In genomic region chr11:72283947-72284346, GRCh38 we compare ENCODE assay signal across 10 cellular contexts. TPM values are rescaled to one million over a fixed set of nuclear protein-coding genes. Genes with fewer than 3 reads are reported as not detected.
"Had no signal": no experiment of that assay in that cellular context is flagged by ENCODE, and none has a peak within 500 bp of the region (broad histone marks: within the 10 kb centered on the region; RNA-seq: fewer than 3 reads in every experiment).

No MANE protein-coding gene starts in this region.

- FAIRE-seq: H54, HTR-8/SVneo, K562 had no signal

- DNase-seq: GM23248, GOT3, H9, HCEC 1CT, IMR-90, KG1 had no signal

- H3K9me3 Mint-ChIP-seq: H9 had no signal

- ATAC-seq: K562 had no signal

- H3K27ac ChIP-seq: GM23248 had no signal

- H3K4me3 ChIP-seq: GM23248, K562 had no signal

- H3K4me3 Mint-ChIP-seq: H9 had no signal

- H3K27ac Mint-ChIP-seq: H9 had no signal

RNA-seq across cellular contexts. Expression of gene PHOX2A, which starts 40.0 kb away (rescaled TPM):
- total RNA-seq: GM23248, HT-29, IMR-90, K562 had no signal
- polyA plus RNA-seq: GM23248, IMR-90, K562 had no signal
